In the genomic region with DNA sequence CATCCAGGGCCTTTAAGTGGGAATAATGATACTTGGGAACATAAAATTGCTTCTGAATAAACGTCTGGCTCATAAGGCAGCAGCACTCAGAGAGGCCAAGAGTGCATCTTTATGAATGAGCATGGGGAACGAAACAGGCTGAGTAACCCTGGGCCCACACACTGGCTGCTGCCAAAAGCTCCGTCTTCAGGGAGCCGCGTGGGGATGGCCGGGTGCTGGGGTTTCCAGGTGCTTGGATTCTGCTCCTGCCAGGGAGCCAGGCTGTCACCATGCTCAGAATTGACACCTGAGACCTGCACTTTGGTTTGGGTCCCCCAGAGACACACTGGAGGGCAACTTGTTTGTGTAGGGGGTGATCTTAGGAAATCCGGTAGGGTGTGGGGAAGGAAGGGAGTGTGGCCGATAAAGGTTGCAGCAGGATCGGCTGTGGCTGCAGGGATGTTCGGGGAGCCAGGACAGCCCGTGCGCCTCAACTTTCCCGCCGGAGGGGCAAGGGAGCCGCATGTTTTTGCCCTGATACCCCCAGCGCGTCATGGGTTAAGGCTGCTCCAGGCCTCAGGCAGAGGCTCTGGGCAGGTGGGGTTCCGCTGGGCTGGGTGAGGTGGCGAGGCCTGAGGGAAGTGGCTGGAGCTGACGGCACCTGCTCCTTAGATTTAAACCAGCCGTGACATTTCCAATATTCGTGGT, we compare ENCODE assay signal across 19 cellular contexts.
DNase-seq lines count a peak whose midpoint lies in the region; ATAC-seq and TF ChIP-seq lines count a peak whose summit lies in the region.
"Had no signal": no experiment of that assay in that cellular context is flagged by ENCODE, and none has a peak within 500 bp of the region (broad histone marks: within the 10 kb centered on the region; RNA-seq: fewer than 3 reads in every experiment).

No MANE protein-coding gene starts in this region.

- no peaks in the 10 kb centered on the region for H3K4me1 Mint-ChIP-seq in natural killer cell treated with Interleukin-12 subunit alpha and Interleukin-12 subunit beta and Interleukin-15 and Interleukin-18, amount 100 ng/mL, for 72 hours (ENCODE audit: low read depth in 2 of 2)
- H3K4me1 Mint-ChIP-seq in natural killer cell (peaks cover 0 to 4% of the 10 kb centered on the region in 2 donors), glutamatergic neuron (ENCODE audit: low read depth, unreplicated experiment) (peaks cover 24% of the 10 kb centered on the region)
- H3K4me1 Mint-ChIP-seq: CD8-positive, alpha-beta memory T cell had no signal

- H3K9me3 ChIP-seq in spleen, result peaks cover 0 to 30% (median 20%) of the 10 kb centered on the region in 8 donors

- no peak overlapping the region for H3K4me3 Mint-ChIP-seq in natural killer cell treated with Interleukin-12 subunit alpha and Interleukin-12 subunit beta and Interleukin-15 and Interleukin-18, amount 100 ng/mL, for 72 hours
- H3K4me3 Mint-ChIP-seq in natural killer cell (no peak overlapping the region), glutamatergic neuron (ENCODE audit: unreplicated experiment) (no peak overlapping the region)
- H3K4me3 Mint-ChIP-seq: CD8-positive, alpha-beta memory T cell had no signal

- H3K27me3 ChIP-seq in spleen (replicated peaks in 1 of 7), result peaks cover 0 to 68% (median 12%) of the 10 kb centered on the region in 7 donors
- H3K27me3 ChIP-seq: BLaER1 treated with 17β-estradiol and CSF1 and Interleukin-3, amounts not matched to agents 10 nM and 100 nM had no signal

- H3K36me3 ChIP-seq in spleen, result no peaks in the 10 kb centered on the region
- H3K36me3 ChIP-seq: BLaER1 treated with 17β-estradiol and CSF1 and Interleukin-3, amounts not matched to agents 10 nM and 100 nM; SJSA1 had no signal

- intact Hi-C loops in natural killer cell (cut with micrococcal nuclease) (no loop called here), spleen (cut with DNase I; ENCODE audit: low total_unique reads) (no loop called here)

- DNase-seq in NCI-H187 (lab: John Stamatoyannopoulos, UW) (peak; percentile 37 to 71), NCI-H187 treated with DMSO at 0.1 percent for 48 hours (lab: John Stamatoyannopoulos, UW) (no peak), natural killer cell (no peak), glutamatergic neuron (peak; percentile 12), spleen (peak; percentile 53)
- peak; percentile 29 for DNase-seq in natural killer cell treated with Interleukin-12 subunit alpha and Interleukin-12 subunit beta and Interleukin-15 and Interleukin-18, amount 100 ng/mL, for 72 hours (ENCODE audit: low spot score)
- DNase-seq: CD8-positive, alpha-beta memory T cell; GDM1; GM23248; HCEC 1CT; NCI-H146; NCI-H524 treated with DMSO at 0.1 percent for 48 hours; NK-92 treated with Interleukin-12 subunit alpha and Interleukin-12 subunit beta, amount 100 ng/mL, for 24 hours had no signal

- H3K27me3 Mint-ChIP-seq in natural killer cell treated with Interleukin-12 subunit alpha and Interleukin-12 subunit beta and Interleukin-15 and Interleukin-18, amount 100 ng/mL, for 72 hours, result peaks cover 26% of the 10 kb centered on the region in 2 donors
- H3K27me3 Mint-ChIP-seq in natural killer cell (ENCODE audit: low read depth in 2 of 2) (peaks cover 27 to 38% of the 10 kb centered on the region in 2 donors), glutamatergic neuron (ENCODE audit: unreplicated experiment) (peaks cover 17% of the 10 kb centered on the region)

- no peak overlapping the region for H3K27ac ChIP-seq in spleen
- H3K27ac ChIP-seq: BLaER1 treated with 17β-estradiol and CSF1 and Interleukin-3, amounts not matched to agents 10 nM and 100 nM; GM23248; HL-60; SJSA1 had no signal

- TF ChIP-seq CTCF in natural killer cell (IDR thresholded peaks at IDR 0.05), result no peak
- TF ChIP-seq CTCF in glutamatergic neuron (IDR thresholded peaks at IDR 0.05; ENCODE audit: partially characterized antibody, unreplicated experiment), result no peak
- TF ChIP-seq CTCF in spleen (IDR thresholded peaks at IDR 0.05 in 8 of 11, conservative IDR thresholded peaks at IDR 0.05 in 3 of 11), result no peak

- peaks cover 5% of the 10 kb centered on the region for H3K36me3 Mint-ChIP-seq in natural killer cell treated with Interleukin-12 subunit alpha and Interleukin-12 subunit beta and Interleukin-15 and Interleukin-18, amount 100 ng/mL, for 72 hours
- H3K36me3 Mint-ChIP-seq in natural killer cell (no peaks in the 10 kb centered on the region), glutamatergic neuron (ENCODE audit: unreplicated experiment) (peaks cover 7% of the 10 kb centered on the region)

- peaks cover 4% of the 10 kb centered on the region for H3K9me3 Mint-ChIP-seq in natural killer cell treated with Interleukin-12 subunit alpha and Interleukin-12 subunit beta and Interleukin-15 and Interleukin-18, amount 100 ng/mL, for 72 hours
- no peaks in the 10 kb centered on the region for H3K9me3 Mint-ChIP-seq in natural killer cell
- H3K9me3 Mint-ChIP-seq in glutamatergic neuron (ENCODE audit: unreplicated experiment), result peaks cover 8% of the 10 kb centered on the region

- 59 to 65% (median 64%) methylated on average over 22 of the region's 22 CpGs for WGBS in spleen, 5 donors

- H3K4me1 ChIP-seq in spleen, result no peaks in the 10 kb centered on the region
- H3K4me1 ChIP-seq: SJSA1 had no signal

- H3K27ac Mint-ChIP-seq in natural killer cell treated with Interleukin-12 subunit alpha and Interleukin-12 subunit beta and Interleukin-15 and Interleukin-18, amount 100 ng/mL, for 72 hours, result no peak overlapping the region
- H3K27ac Mint-ChIP-seq in natural killer cell (no peak overlapping the region), glutamatergic neuron (ENCODE audit: unreplicated experiment) (no peak overlapping the region)

- no peak for ATAC-seq in natural killer cell treated with Interleukin-12 subunit alpha and Interleukin-12 subunit beta and Interleukin-15 and Interleukin-18, amount 100 ng/mL, for 72 hours
- no peak for ATAC-seq in natural killer cell
- no peak for ATAC-seq in GM18511 (IDR thresholded peaks at IDR 0.05; ENCODE audit: unreplicated experiment)
- no peak for ATAC-seq in HG02588 (IDR thresholded peaks at IDR 0.05; ENCODE audit: unreplicated experiment)
- ATAC-seq: GM12878 had no signal

- no peak for TF ChIP-seq POLR2A in spleen (IDR thresholded peaks at IDR 0.05)

- no peak overlapping the region for H3K4me3 ChIP-seq in spleen
- H3K4me3 ChIP-seq: BLaER1 treated with 17β-estradiol and CSF1 and Interleukin-3, amounts not matched to agents 10 nM and 100 nM; GM12878; GM23248; SJSA1 had no signal

Comparison
In these comparisons a context has a peak if more than half of its experiments do, and no peak if none do; other contexts are left out.
1. DNase-seq: peak in NCI-H187 (2 of 2), natural killer cell treated with Interleukin-12 subunit alpha and Interleukin-12 subunit beta and Interleukin-15 and Interleukin-18, amount 100 ng/mL, for 72 hours (single experiment), glutamatergic neuron (single experiment) and spleen (single experiment); none in NCI-H187 treated with DMSO at 0.1 percent for 48 hours (single experiment) and natural killer cell (single experiment).